12 cellular contexts compared by ENCODE assay signal in genomic region chr3:43394071-43394501, GRCh38.
A peak's percentile ranks its signal among the peaks of the same experiment; 100 is the strongest.
DNase-seq lines count a peak whose midpoint lies in the region; ATAC-seq and TF ChIP-seq lines count a peak whose summit lies in the region.
"Had no signal": no experiment of that assay in that cellular context is flagged by ENCODE, and none has a peak within 500 bp of the region (broad histone marks: within the 10 kb centered on the region; RNA-seq: fewer than 3 reads in every experiment).

No MANE protein-coding gene starts in this region.

- no peak for TF ChIP-seq EP300 in SK-N-SH (IDR thresholded peaks at IDR 0.05; ENCODE audit: borderline replicate concordance in 1 of 2, low read depth in 1 of 2, low read length in 1 of 2)

- H3K4me3 Mint-ChIP-seq in naive thymus-derived CD4-positive, alpha-beta T cell: no peak overlapping the region
- no peak overlapping the region for H3K4me3 Mint-ChIP-seq in mesothelial cell of epicardium
- no peak overlapping the region for H3K4me3 Mint-ChIP-seq in T-helper 2 cell treated with Interferon-gamma antibody and Interleukin-4, amounts not matched to agents 5 μg/mL and 100 μg/mL, for 36 hours

- H3K27me3 Mint-ChIP-seq in naive thymus-derived CD4-positive, alpha-beta T cell: no peaks in the 10 kb centered on the region
- H3K27me3 Mint-ChIP-seq in mesothelial cell of epicardium (ENCODE audit: low read depth): no peaks in the 10 kb centered on the region
- H3K27me3 Mint-ChIP-seq in T-helper 2 cell treated with Interferon-gamma antibody and Interleukin-4, amounts not matched to agents 5 μg/mL and 100 μg/mL, for 36 hours (ENCODE audit: low read depth): peaks cover 6% of the 10 kb centered on the region

- H2AFZ ChIP-seq in SK-N-SH (ENCODE audit: low read depth): no peak overlapping the region

- H3K36me3 Mint-ChIP-seq in activated naive CD4-positive, alpha-beta T cell treated with anti-CD3 and anti-CD28 coated beads, Interleukin-2, amount 50 U/mL, for 72 hours: no peaks in the 10 kb centered on the region
- peaks cover 0 to 9% (median under 1%) of the 10 kb centered on the region in 5 donors for H3K36me3 Mint-ChIP-seq in naive thymus-derived CD4-positive, alpha-beta T cell
- no peaks in the 10 kb centered on the region for H3K36me3 Mint-ChIP-seq in mesothelial cell of epicardium
- H3K36me3 Mint-ChIP-seq in T-helper 2 cell treated with Interferon-gamma antibody and Interleukin-4, amounts not matched to agents 5 μg/mL and 100 μg/mL, for 36 hours (ENCODE audit: low read depth): peaks cover 6% of the 10 kb centered on the region

- H3K79me2 ChIP-seq in SK-N-SH (ENCODE audit: insufficient read depth): no peaks in the 10 kb centered on the region

- H3K4me1 Mint-ChIP-seq in naive thymus-derived CD4-positive, alpha-beta T cell: peaks cover 20 to 47% (median 40%) of the 10 kb centered on the region in 7 donors
- H3K4me1 Mint-ChIP-seq in mesothelial cell of epicardium: no peaks in the 10 kb centered on the region
- peaks cover 25% of the 10 kb centered on the region for H3K4me1 Mint-ChIP-seq in T-helper 2 cell treated with Interferon-gamma antibody and Interleukin-4, amounts not matched to agents 5 μg/mL and 100 μg/mL, for 36 hours (ENCODE audit: low read depth)

- H3K9me3 Mint-ChIP-seq in activated naive CD4-positive, alpha-beta T cell treated with anti-CD3 and anti-CD28 coated beads, Interleukin-2, amount 50 U/mL, for 72 hours: peaks cover 6 to 19% of the 10 kb centered on the region in 2 donors
- peaks cover 0 to 10% (median 0%) of the 10 kb centered on the region in 11 donors for H3K9me3 Mint-ChIP-seq in naive thymus-derived CD4-positive, alpha-beta T cell
- no peaks in the 10 kb centered on the region for H3K9me3 Mint-ChIP-seq in mesothelial cell of epicardium
- peaks cover 6% of the 10 kb centered on the region for H3K9me3 Mint-ChIP-seq in T-helper 2 cell treated with Interferon-gamma antibody and Interleukin-4, amounts not matched to agents 5 μg/mL and 100 μg/mL, for 36 hours

- H3K9me2 ChIP-seq in SK-N-SH: no peaks in the 10 kb centered on the region

- no peak for TF ChIP-seq RAD21 in SK-N-SH (IDR thresholded peaks at IDR 0.05; ENCODE audit: low read length)

- no peak for ATAC-seq in activated naive CD4-positive, alpha-beta T cell treated with anti-CD3 and anti-CD28 coated beads, Interleukin-2, amount 50 U/mL, for 72 hours
- ATAC-seq in naive thymus-derived CD4-positive, alpha-beta T cell: no peak

- H3F3A ChIP-seq in SK-N-SH (replicated peaks; ENCODE audit: insufficient read depth): no peaks in the 10 kb centered on the region

- H3K4me2 ChIP-seq in SK-N-SH: no peak overlapping the region

- WGBS in SK-N-SH (ENCODE audit: low lambda C conversion rate): 56% methylated on average over 2 of the region's 2 CpGs

- no peaks in the 10 kb centered on the region for H4K20me1 ChIP-seq in SK-N-SH (ENCODE audit: insufficient read depth)

- no peaks in the 10 kb centered on the region for H3K9me3 ChIP-seq in naive thymus-derived CD4-positive, alpha-beta T cell (ENCODE audit: control insufficient read depth in 2 of 3, low read length in 3 of 3)
- no peaks in the 10 kb centered on the region for H3K9me3 ChIP-seq in SK-N-SH
- H3K9me3 ChIP-seq: HAP-1 had no signal

- H3K9ac ChIP-seq in SK-N-SH: no peak overlapping the region

- peaks cover 14 to 23% of the 10 kb centered on the region in 2 donors for H3K4me1 ChIP-seq in naive thymus-derived CD4-positive, alpha-beta T cell (ENCODE audit: control insufficient read depth in 2 of 2, insufficient read depth in 2 of 2, low read length in 2 of 2)
- H3K4me1 ChIP-seq in SK-N-SH (ENCODE audit: control insufficient read depth in 1 of 2, insufficient read depth in 2 of 2, low read depth in 1 of 2, low read length in 1 of 2): no peaks in the 10 kb centered on the region; a peak in 1 of 4 replicates

- CTCF ChIA-PET in naive thymus-derived CD4-positive, alpha-beta T cell (lab: Charles Lee): no interaction called here
- CTCF ChIA-PET in SK-N-SH (lab: Yijun Ruan, JAX): interaction anchor here (0.6 kb wide), 1 partner anchor 951 kb away, joined by 3 read pairs; no protein-coding TSS in a partner anchor

- H3K4me3 ChIP-seq in fibroblast of the aortic adventitia (ENCODE audit: low read depth, low read length) (no peak overlapping the region), SK-N-SH (ENCODE audit: low read depth in 2 of 2, low read length in 1 of 2) (no peak overlapping the region)
- no peak overlapping the region for H3K4me3 ChIP-seq in naive thymus-derived CD4-positive, alpha-beta T cell (ENCODE audit: low read length)
- H3K4me3 ChIP-seq: HAP-1 had no signal

- no peaks in the 10 kb centered on the region for H3K27me3 ChIP-seq in naive thymus-derived CD4-positive, alpha-beta T cell (ENCODE audit: control insufficient read depth in 2 of 2, insufficient read depth in 2 of 2, low read length in 2 of 2)
- no peaks in the 10 kb centered on the region for H3K27me3 ChIP-seq in SK-N-SH (ENCODE audit: insufficient read depth)

- no peak for DNase-seq in activated naive CD4-positive, alpha-beta T cell treated with anti-CD3 and anti-CD28 coated beads, Interleukin-2, amount 50 U/mL, for 72 hours (ENCODE audit: low spot score in 2 of 2)
- no peak for DNase-seq in activated naive CD4-positive, alpha-beta T cell treated with Interleukin-2 at 50 U/mL for 16 hours
- DNase-seq in fibroblast of the aortic adventitia (ENCODE audit: low read depth): peak; percentile 44
- DNase-seq in naive thymus-derived CD4-positive, alpha-beta T cell: no peak
- DNase-seq in mesothelial cell of epicardium (ENCODE audit: low spot score in 2 of 2, unreplicated experiment in 2 of 2): no peak
- no peak for DNase-seq in stimulated activated naive CD4-positive, alpha-beta T cell treated with Interleukin-2 at 50 U/mL for 16 hours (lab: John Stamatoyannopoulos, UW)
- DNase-seq in SK-N-SH: no peak
- DNase-seq in T-helper 2 cell treated with Interferon-gamma antibody and Interleukin-4, amounts not matched to agents 5 μg/mL and 100 μg/mL, for 36 hours (ENCODE audit: low spot score): no peak
- DNase-seq: anterior cingulate cortex, GF-D8, NCI-H69 had no signal

- intact Hi-C loops in naive thymus-derived CD4-positive, alpha-beta T cell (cut with micrococcal nuclease): loop anchor here (5.0 to 10.0 kb wide), 2 partner anchors 228 to 589 kb away; partner anchors contain the start of genes ACKR2 (in 1 of the 2), ANO10 (in 1 of the 2) and HIGD1A (in 1 of the 2)

- H3K27ac ChIP-seq in naive thymus-derived CD4-positive, alpha-beta T cell (ENCODE audit: low read depth, low read length): no peak overlapping the region
- no peak overlapping the region for H3K27ac ChIP-seq in SK-N-SH (ENCODE audit: low read depth in 2 of 2, low read length in 1 of 2)

- H3K36me3 ChIP-seq in naive thymus-derived CD4-positive, alpha-beta T cell (ENCODE audit: control insufficient read depth in 2 of 3, insufficient read depth in 3 of 3, low read length in 3 of 3): no peaks in the 10 kb centered on the region
- H3K36me3 ChIP-seq in SK-N-SH (replicated peaks in 1 of 2; ENCODE audit: control insufficient read depth in 1 of 2, insufficient read depth in 2 of 2, low read length in 1 of 2): no peaks in the 10 kb centered on the region
- H3K36me3 ChIP-seq: HAP-1 had no signal

- POLR2A ChIA-PET in naive thymus-derived CD4-positive, alpha-beta T cell (lab: Charles Lee): interaction anchor here (0.7 kb wide), 1 partner anchor 11 kb away, joined by 4 read pairs; no protein-coding TSS in a partner anchor
- POLR2A ChIA-PET in SK-N-SH (lab: Yijun Ruan, JAX): no interaction called here

- H3K27ac Mint-ChIP-seq in activated naive CD4-positive, alpha-beta T cell treated with anti-CD3 and anti-CD28 coated beads, Interleukin-2, amount 50 U/mL, for 72 hours: peak overlapping the region; percentile 10 to 81
- peak overlapping the region in 6 of 9 donors; percentile 20 to 94 (median 70) for H3K27ac Mint-ChIP-seq in naive thymus-derived CD4-positive, alpha-beta T cell
- no peak overlapping the region for H3K27ac Mint-ChIP-seq in mesothelial cell of epicardium
- H3K27ac Mint-ChIP-seq in T-helper 2 cell treated with Interferon-gamma antibody and Interleukin-4, amounts not matched to agents 5 μg/mL and 100 μg/mL, for 36 hours: no peak overlapping the region

- TF ChIP-seq CTCF in fibroblast of the aortic adventitia (IDR thresholded peaks at IDR 0.05; ENCODE audit: insufficient read depth, low read length): no peak
- no peak for TF ChIP-seq CTCF in mesothelial cell of epicardium (IDR thresholded peaks at IDR 0.05; ENCODE audit: unreplicated experiment)
- TF ChIP-seq CTCF in SK-N-SH (IDR thresholded peaks at IDR 0.05): no peak

TF ChIP-seq in SK-N-SH, 30 proteins besides CTCF, POLR2A, EP300 and RAD21:
- TF ChIP-seq EZH2phosphoT487 (IDR thresholded peaks at IDR 0.05; ENCODE audit: borderline replicate concordance, low read depth) (no peak), TCF12 (IDR thresholded peaks at IDR 0.05) (no peak)

Comparison
In these comparisons a context has a peak if more than half of its experiments do, and no peak if none do; other contexts are left out.
1. H3K27ac Mint-ChIP-seq: peak in activated naive CD4-positive, alpha-beta T cell treated with anti-CD3 and anti-CD28 coated beads, Interleukin-2, amount 50 U/mL, for 72 hours (2 of 2) and naive thymus-derived CD4-positive, alpha-beta T cell (6 of 9); none in mesothelial cell of epicardium (single experiment) and T-helper 2 cell treated with Interferon-gamma antibody and Interleukin-4, amounts not matched to agents 5 μg/mL and 100 μg/mL, for 36 hours (single experiment).